In the genomic region with DNA sequence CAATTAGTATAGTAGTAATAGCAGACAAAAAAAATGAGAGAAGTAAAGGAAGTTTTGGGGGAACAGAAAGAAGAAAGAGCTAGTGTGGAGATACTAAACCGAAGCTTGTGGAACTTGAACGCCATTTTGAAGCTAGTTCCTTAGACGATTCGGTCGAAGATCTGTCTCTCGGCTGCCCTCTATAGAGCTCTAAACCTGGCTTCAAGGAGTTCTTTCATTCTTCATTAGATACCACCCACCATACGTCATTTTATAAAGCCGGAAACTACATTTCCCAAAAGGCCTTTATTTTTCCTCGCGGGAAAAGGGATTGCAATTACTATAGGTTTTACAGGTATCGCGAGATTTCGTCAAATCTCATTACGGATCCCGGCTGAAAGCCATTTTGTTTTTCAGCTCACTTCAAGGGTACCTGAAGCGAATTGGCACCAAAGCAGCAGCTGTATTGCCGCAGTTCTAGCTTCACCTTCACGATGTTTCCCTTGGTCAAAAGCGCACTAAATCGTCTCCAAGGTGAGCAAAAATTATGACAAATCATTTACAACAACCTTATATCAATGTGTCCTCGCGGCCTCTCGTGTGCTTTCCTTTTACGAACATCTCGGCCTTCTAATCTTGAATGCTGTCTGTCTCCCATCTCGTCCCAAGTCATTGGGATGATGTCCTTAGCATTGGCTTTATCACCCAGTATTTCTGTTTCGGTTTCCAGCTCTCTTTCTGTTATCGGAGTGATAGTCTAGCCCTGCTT, we compare ENCODE assay signal across 8 cellular contexts. TPM values are rescaled to one million over a fixed set of nuclear protein-coding genes. Genes with fewer than 3 reads are reported as not detected.
DNase-seq lines count a peak whose midpoint lies in the region; ATAC-seq, FAIRE-seq and TF ChIP-seq lines count a peak whose summit lies in the region.

A gene with protein sequence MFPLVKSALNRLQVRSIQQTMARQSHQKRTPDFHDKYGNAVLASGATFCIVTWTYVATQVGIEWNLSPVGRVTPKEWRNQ (plus strand): TSS at position 388 of the 748 bp plus-strand sequence. CDS start 86 bp downstream, at position 474.

- no peak within 1 kb of the TSS for H3K14ac ChIP-seq in mesenchymal stem cell (ENCODE audit: low read length in 2 of 2)

- DNase-seq in D721Med (ENCODE audit: insufficient read length, low spot score) (peak; percentile 69), HTR-8/SVneo (ENCODE audit: insufficient read length, low spot score) (peak; percentile 75), NOMO-1 treated with DMSO at 0.1 percent for 48 hours (lab: John Stamatoyannopoulos, UW; ENCODE audit: unreplicated experiment) (peak; percentile 95), mesenchymal stem cell (peak; percentile 98)
- DNase-seq in activated CD8-positive, alpha-beta memory T cell treated with anti-CD3 and anti-CD28 coated beads, Interleukin-2, amount 10 ng/mL, durations not matched to agents 7 days and 5 days, result peak; percentile 81
- peak; percentile 19 for DNase-seq in stimulated activated CD8-positive, alpha-beta memory T cell treated with anti-CD3 and anti-CD28 coated beads, Interleukin-4, amount 100 ng/mL, for 24 hours (ENCODE audit: low read depth)

- H3K9me3 Mint-ChIP-seq in activated CD8-positive, alpha-beta memory T cell treated with anti-CD3 and anti-CD28 coated beads, Interleukin-2, amount 10 ng/mL, durations not matched to agents 7 days and 5 days (ENCODE audit: low read depth), result no peaks in the 10 kb centered on the region

- no peak within 1 kb of the TSS for H2AK5ac ChIP-seq in mesenchymal stem cell (ENCODE audit: low read length, severe bottlenecking)

- H3K9me3 ChIP-seq in mesenchymal stem cell (ENCODE audit: control insufficient read depth, low read length), result no peaks in the 10 kb centered on the region

- H3K18ac ChIP-seq in mesenchymal stem cell (ENCODE audit: low read depth in 1 of 2, low read length in 2 of 2), result no peak within 1 kb of the TSS

- no peak within 1 kb of the TSS for H2AFZ ChIP-seq in mesenchymal stem cell (ENCODE audit: low read depth, low read length)

- in situ Hi-C loops in endometrial microvascular endothelial cells (cut with HindIII; ENCODE audit: inconsistent ontology term, low pct_unique_long_range_greater_than_20kb, low sequenced_read_pairs), result no loop called here

- no peak within 1 kb of the TSS for H2BK12ac ChIP-seq in mesenchymal stem cell (ENCODE audit: low read length in 2 of 2)

- no peaks in the 10 kb centered on the region for H3K27me3 Mint-ChIP-seq in activated CD8-positive, alpha-beta memory T cell treated with anti-CD3 and anti-CD28 coated beads, Interleukin-2, amount 10 ng/mL, durations not matched to agents 7 days and 5 days

- peak within 1 kb of the TSS; percentile 97 for H3K27ac Mint-ChIP-seq in activated CD8-positive, alpha-beta memory T cell treated with anti-CD3 and anti-CD28 coated beads, Interleukin-2, amount 10 ng/mL, durations not matched to agents 7 days and 5 days

- H2BK15ac ChIP-seq in mesenchymal stem cell (ENCODE audit: low read depth, poor library complexity, severe bottlenecking), result no peak within 1 kb of the TSS

- H3K27me3 ChIP-seq in mesenchymal stem cell (ENCODE audit: control insufficient read depth in 1 of 2, insufficient read depth in 1 of 2, low read length in 2 of 2), result no peaks in the 10 kb centered on the region

- TF ChIP-seq CTCF in D721Med (IDR thresholded peaks at IDR 0.05; ENCODE audit: insufficient read depth, missing control alignments), result peak; percentile 45

- H3K23ac ChIP-seq in mesenchymal stem cell (ENCODE audit: low read length in 2 of 2), result no peak within 1 kb of the TSS

- FAIRE-seq in D721Med (lab: Jason Lieb, UNC) (peak; percentile 41), HTR-8/SVneo (lab: Jason Lieb, UNC) (peak; percentile 54)

- no peaks in the 10 kb centered on the region for H3K79me1 ChIP-seq in mesenchymal stem cell (replicated peaks; ENCODE audit: low read length, poor library complexity, severe bottlenecking)

- no peak within 1 kb of the TSS for H4K8ac ChIP-seq in mesenchymal stem cell (ENCODE audit: low read length)

- no peak within 1 kb of the TSS for H3K4me2 ChIP-seq in mesenchymal stem cell (ENCODE audit: low read length, poor library complexity, severe bottlenecking)

- CTCF ChIA-PET in activated CD8-positive, alpha-beta memory T cell treated with anti-CD3 and anti-CD28 coated beads, Interleukin-2, amount 10 ng/mL, durations not matched to agents 7 days and 5 days (lab: Charles Lee), result interaction anchor here (1.3 to 1.8 kb wide), 7 partner anchors 11 to 206 kb away, joined by 3 to 13 read pairs (median 4); partner anchors contain the start of genes ATP7A and PGK1

- H3K4me1 ChIP-seq in mesenchymal stem cell (ENCODE audit: control insufficient read depth, insufficient read depth, low read depth, low read length), result no peaks in the 10 kb centered on the region

- H3K36me3 Mint-ChIP-seq in activated CD8-positive, alpha-beta memory T cell treated with anti-CD3 and anti-CD28 coated beads, Interleukin-2, amount 10 ng/mL, durations not matched to agents 7 days and 5 days, result peaks cover 22% of the 10 kb centered on the region

- ATAC-seq in GM21381 (IDR thresholded peaks at IDR 0.05; ENCODE audit: unreplicated experiment), result peak; percentile 60
- ATAC-seq in activated CD8-positive, alpha-beta memory T cell treated with anti-CD3 and anti-CD28 coated beads, Interleukin-2, amount 10 ng/mL, durations not matched to agents 7 days and 5 days, result peak; percentile 64

- peaks cover 24% of the 10 kb centered on the region for H3K4me1 Mint-ChIP-seq in activated CD8-positive, alpha-beta memory T cell treated with anti-CD3 and anti-CD28 coated beads, Interleukin-2, amount 10 ng/mL, durations not matched to agents 7 days and 5 days

- no peak within 1 kb of the TSS for H4K91ac ChIP-seq in mesenchymal stem cell (ENCODE audit: low read length)

- peak within 1 kb of the TSS; percentile 99 for H3K9ac ChIP-seq in mesenchymal stem cell (ENCODE audit: low read length)

- H3K4me3 ChIP-seq in mesenchymal stem cell (ENCODE audit: insufficient read depth in 1 of 2, low read depth in 1 of 2, low read length in 2 of 2), result peak within 1 kb of the TSS; percentile 61 to 91

- H3K36me3 ChIP-seq in mesenchymal stem cell (ENCODE audit: control insufficient read depth in 1 of 2, insufficient read depth in 2 of 2, low read depth in 1 of 2, low read length in 2 of 2), result peaks cover 4 to 15% of the 10 kb centered on the region in 2 experiments

- WGBS in mesenchymal stem cell, result 1% methylated on average over 25 of the region's 28 CpGs

- no peak within 1 kb of the TSS for H2BK120ac ChIP-seq in mesenchymal stem cell (ENCODE audit: low read depth, low read length)

- H3K4ac ChIP-seq in mesenchymal stem cell (ENCODE audit: low read depth in 1 of 2, low read length in 2 of 2), result no peak within 1 kb of the TSS

- H3K27ac ChIP-seq in mesenchymal stem cell (ENCODE audit: low read length, poor library complexity, severe bottlenecking), result peak within 1 kb of the TSS; percentile 80

- peak within 1 kb of the TSS; percentile 98 for H3K4me3 Mint-ChIP-seq in activated CD8-positive, alpha-beta memory T cell treated with anti-CD3 and anti-CD28 coated beads, Interleukin-2, amount 10 ng/mL, durations not matched to agents 7 days and 5 days

- H2BK5ac ChIP-seq in mesenchymal stem cell (ENCODE audit: low read depth, low read length, poor library complexity, severe bottlenecking), result no peak within 1 kb of the TSS

RNA-seq across cellular contexts. Expression of the gene that starts here (rescaled TPM):
- total RNA-seq in activated CD8-positive, alpha-beta memory T cell treated with anti-CD3 and anti-CD28 coated beads, Interleukin-2, amount 10 ng/mL, durations not matched to agents 7 days and 5 days, result 100 to 1,000 TPM; 256 to 279 TPM
- total RNA-seq in endometrial microvascular endothelial cells (ENCODE audit: inconsistent ontology term), result 345 TPM
- 470 TPM for polyA plus RNA-seq in mesenchymal stem cell (2013, experiment 1 of 2)
- 478 TPM for polyA plus RNA-seq in mesenchymal stem cell (2013, experiment 2 of 2)

Comparison
In these comparisons a context has a peak if more than half of its experiments do, and no peak if none do; other contexts are left out.
1. Peak in every context shown above with its lines: DNase-seq, ATAC-seq, H3K4me3 ChIP-seq and H3K27ac ChIP-seq.
2. DNase-seq: peak in every context shown above with its lines; median percentile 98 in mesenchymal stem cell; 95 in NOMO-1 treated with DMSO at 0.1 percent for 48 hours; 81 in activated CD8-positive, alpha-beta memory T cell treated with anti-CD3 and anti-CD28 coated beads, Interleukin-2, amount 10 ng/mL, durations not matched to agents 7 days and 5 days; 75 in HTR-8/SVneo; 69 in D721Med; 19 in stimulated activated CD8-positive, alpha-beta memory T cell treated with anti-CD3 and anti-CD28 coated beads, Interleukin-4, amount 100 ng/mL, for 24 hours.